ENCODE assay signal across 8 cellular contexts in the genomic region with DNA sequence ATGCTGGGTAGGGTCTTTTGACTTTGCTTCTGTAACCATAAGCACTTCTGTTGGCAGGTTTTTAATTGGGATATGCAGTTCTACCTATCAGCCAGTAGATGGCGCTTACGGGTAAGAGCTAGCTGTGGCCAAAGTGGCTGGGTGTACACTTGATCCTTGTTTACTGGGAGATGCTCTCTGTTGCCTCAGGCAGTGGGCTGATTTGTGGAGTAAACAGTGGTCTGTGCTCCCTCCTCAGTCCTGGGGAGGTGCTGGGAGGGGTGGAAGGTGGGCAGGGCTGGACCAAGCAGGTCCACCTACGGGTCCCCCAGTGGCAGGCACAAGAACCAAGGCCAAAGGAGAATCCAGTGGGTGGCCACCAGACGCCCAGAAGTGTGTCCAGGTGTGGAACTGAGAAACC. TPM values are rescaled to one million over a fixed set of nuclear protein-coding genes. Genes with fewer than 3 reads are reported as not detected.
DNase-seq lines count a peak whose midpoint lies in the region; ATAC-seq and TF ChIP-seq lines count a peak whose summit lies in the region.

No MANE protein-coding gene starts in this region.

- TF ChIP-seq CTCF in VCaP (conservative IDR thresholded peaks at IDR 0.05) (peak; percentile 75), gastroesophageal sphincter (IDR thresholded peaks at IDR 0.05) (peak; percentile 50 to 71 (median 52)), sigmoid colon (IDR thresholded peaks at IDR 0.05) (peak in 3 of 4 experiments; percentile 28 to 70 (median 32))

- TF ChIP-seq EP300 in gastroesophageal sphincter (IDR thresholded peaks at IDR 0.05) = no peak
- TF ChIP-seq EP300 in sigmoid colon (IDR thresholded peaks at IDR 0.05) = no peak

- H3K27ac ChIP-seq in VCaP (no peak overlapping the region), gastroesophageal sphincter (no peak overlapping the region), sigmoid colon (no peak overlapping the region)

- DNase-seq in stimulated activated CD4-positive, alpha-beta T cell treated with anti-CD3 and anti-CD28 coated beads, Interleukin-15, amount 100 ng/mL, for 24 hours = peak; percentile 15
- DNase-seq in stimulated activated CD4-positive, alpha-beta T cell treated with anti-CD3 and anti-CD28 coated beads, Interleukin-2, amount 100 ng/mL, for 48 hours = no peak
- DNase-seq in M059J (ENCODE audit: low read depth) (peak; percentile 18), sigmoid colon (no peak), GM19240 (ENCODE audit: insufficient read length, low spot score) (no peak)

- no CpG with 5 or more reads among the region's 4 CpGs for WGBS in gastroesophageal sphincter (ENCODE audit: low coverage in 1 of 2), 2 donors
- WGBS in sigmoid colon, 2 donors = 57 to 76% methylated on average over 4 of the region's 4 CpGs

- ATAC-seq in gastroesophageal sphincter (no peak), HG02981 (IDR thresholded peaks at IDR 0.05; ENCODE audit: unreplicated experiment) (no peak)

- H3K9me3 ChIP-seq in gastroesophageal sphincter (peaks cover 0 to 29% (median 0%) of the 10 kb centered on the region in 3 donors), sigmoid colon (peaks cover 0 to 8% (median under 1%) of the 10 kb centered on the region in 4 donors)

- H3K4me3 ChIP-seq in gastroesophageal sphincter = no peak overlapping the region
- H3K4me3 ChIP-seq in sigmoid colon = no peak overlapping the region

- H3K4me1 ChIP-seq in gastroesophageal sphincter (no peaks in the 10 kb centered on the region), sigmoid colon (no peaks in the 10 kb centered on the region)

- H3K27me3 ChIP-seq in gastroesophageal sphincter = no peaks in the 10 kb centered on the region
- H3K27me3 ChIP-seq in sigmoid colon = no peaks in the 10 kb centered on the region

- no peak for TF ChIP-seq POLR2A in gastroesophageal sphincter (IDR thresholded peaks at IDR 0.05)
- no peak for TF ChIP-seq POLR2A in sigmoid colon (IDR thresholded peaks at IDR 0.05)

- intact Hi-C loops in sigmoid colon (cut with DNase I) = no loop called here

- H3K36me3 ChIP-seq in gastroesophageal sphincter (no peaks in the 10 kb centered on the region), sigmoid colon (no peaks in the 10 kb centered on the region)

RNA-seq across cellular contexts. Expression of gene RALGPS2, which starts 43.4 kb away (rescaled TPM):
- total RNA-seq in M059J (2014; rRNA removed; shearing (Covaris generic)) = 10.8 and 11.7 TPM in 2 replicates
- total RNA-seq in gastroesophageal sphincter = 10 to 100 TPM; 12.0 to 17.7 (median 15.1) TPM
- total RNA-seq in sigmoid colon = 10 to 100 TPM in 3 of 4 donors, 1 to 10 TPM in 1; 9.2 to 24.3 (median 21.0) TPM
- 10 to 100 TPM in 1 of 3 donors, 1 to 10 TPM in 2; 6.6 to 14.3 (median 9.5) TPM for polyA plus RNA-seq in sigmoid colon

Comparison
In these comparisons a context has a peak if more than half of its experiments do, and no peak if none do; other contexts are left out.
1. DNase-seq: peak in stimulated activated CD4-positive, alpha-beta T cell treated with anti-CD3 and anti-CD28 coated beads, Interleukin-15, amount 100 ng/mL, for 24 hours (single experiment) and M059J (single experiment); none in stimulated activated CD4-positive, alpha-beta T cell treated with anti-CD3 and anti-CD28 coated beads, Interleukin-2, amount 100 ng/mL, for 48 hours (0 of 2), sigmoid colon (single experiment) and GM19240 (single experiment).
2. Peak in every context shown above with its lines, with median percentiles within 50 percentile points of each other: CTCF ChIP-seq.